Comparison of ENCODE assay signal across 7 cellular contexts in the genomic region with DNA sequence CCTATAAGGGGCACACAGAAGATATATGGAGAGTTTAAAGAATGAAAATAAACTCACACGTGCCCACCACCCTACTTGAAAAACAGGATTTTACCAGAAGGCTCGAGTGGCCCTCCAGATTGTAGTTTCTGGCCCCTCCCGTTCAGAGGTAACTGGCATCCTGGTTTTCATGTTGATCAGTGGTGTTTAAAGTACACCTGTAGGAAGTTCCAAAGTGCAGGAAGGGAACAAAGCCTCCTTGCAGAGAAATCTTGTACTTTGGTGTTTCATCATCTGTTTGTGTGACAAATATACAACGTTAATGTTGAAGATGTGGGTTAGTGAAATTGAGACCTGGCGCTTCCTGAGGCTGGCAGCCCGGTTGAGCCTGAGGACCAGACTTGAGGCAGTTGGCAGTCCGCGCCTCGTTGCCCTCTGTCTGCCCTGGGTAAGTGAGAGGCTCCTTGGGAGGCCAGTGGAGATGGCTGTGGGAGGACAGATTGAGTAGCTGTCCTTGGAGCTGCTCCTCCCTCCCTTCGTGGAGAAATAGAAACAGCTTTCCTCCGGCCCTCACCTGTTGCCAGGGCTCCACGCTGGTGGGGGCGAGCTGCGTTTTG. TPM values are rescaled to one million over a fixed set of nuclear protein-coding genes. Genes with fewer than 3 reads are reported as not detected.
"Had no signal": no experiment of that assay in that cellular context is flagged by ENCODE, and none has a peak within 500 bp of the region (broad histone marks: within the 10 kb centered on the region; RNA-seq: fewer than 3 reads in every experiment).

No MANE protein-coding gene starts in this region.

RNA-seq across cellular contexts. Expression of a gene that starts 19.2 kb away (rescaled TPM):
- total RNA-seq: activated CD8-positive, alpha-beta T cell treated with anti-CD3 and anti-CD28 coated beads for 36 hours; activated T-helper 17 cell treated with anti-CD3 and anti-CD28 coated beads, Interleukin-2, amount 50 U/mL, for 72 hours; astrocyte; chondrocyte; dermis blood vessel endothelial cell; fibroblast of lung; fibroblast of villous mesenchyme had no signal
- polyA plus RNA-seq: fibroblast of lung had no signal
